11 cellular contexts compared by ENCODE assay signal in the genomic region with DNA sequence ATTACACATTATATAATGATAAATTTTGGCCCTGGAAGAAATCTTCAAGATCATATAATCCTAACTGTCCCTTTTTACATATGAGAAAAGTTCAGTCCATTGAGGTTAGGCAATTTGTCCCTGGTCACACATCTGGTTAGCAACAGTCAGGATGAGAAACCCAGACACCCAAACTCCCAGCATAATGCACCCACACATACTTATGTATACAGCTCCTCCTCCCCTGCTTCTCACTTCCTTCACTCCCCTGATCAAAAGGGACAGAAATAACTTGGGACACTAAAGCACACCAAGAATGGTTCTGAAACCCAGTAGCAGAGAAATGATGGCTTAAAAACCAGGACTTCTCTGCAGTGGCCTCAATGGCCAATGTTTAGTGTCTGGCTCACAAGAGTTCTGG. TPM values are rescaled to one million over a fixed set of nuclear protein-coding genes. Genes with fewer than 3 reads are reported as not detected.
A peak's percentile ranks its signal among the peaks of the same experiment; 100 is the strongest.
DNase-seq lines count a peak whose midpoint lies in the region; ATAC-seq and TF ChIP-seq lines count a peak whose summit lies in the region.
"Had no signal": no experiment of that assay in that cellular context is flagged by ENCODE, and none has a peak within 500 bp of the region (broad histone marks: within the 10 kb centered on the region; RNA-seq: fewer than 3 reads in every experiment).

No MANE protein-coding gene starts in this region.

- ATAC-seq in HG02763 (IDR thresholded peaks at IDR 0.05; ENCODE audit: unreplicated experiment) (no peak), HG03175 (IDR thresholded peaks at IDR 0.05; ENCODE audit: unreplicated experiment) (no peak)

- peaks cover 3% of the 10 kb centered on the region for H3K4me1 Mint-ChIP-seq in progenitor cell of endocrine pancreas (ENCODE audit: low read depth)

- peaks cover 0 to 9% (median 0%) of the 10 kb centered on the region in 3 donors for H3K36me3 ChIP-seq in Peyer's patch

- no peaks in the 10 kb centered on the region for H3K9me3 Mint-ChIP-seq in progenitor cell of endocrine pancreas (ENCODE audit: low read depth)
- H3K9me3 Mint-ChIP-seq: IgD-negative memory B cell had no signal

- DNase-seq in GM03348 (ENCODE audit: low spot score) (peak; percentile 35), Peyer's patch (no peak), fibroblast of mammary gland (ENCODE audit: low read depth) (peak; percentile 38), progenitor cell of endocrine pancreas (ENCODE audit: low spot score, unreplicated experiment) (no peak), RPMI8226 (no peak), HPDE6-E6E7 (ENCODE audit: extremely low spot score) (no peak)
- DNase-seq: activated CD4-positive, alpha-beta T cell treated with anti-CD3 and anti-CD28 coated beads for 4 hours had no signal

- H3K27me3 Mint-ChIP-seq in progenitor cell of endocrine pancreas = no peaks in the 10 kb centered on the region
- H3K27me3 Mint-ChIP-seq: IgD-negative memory B cell had no signal

- no peak for TF ChIP-seq CTCF in Peyer's patch (IDR thresholded peaks at IDR 0.05)
- TF ChIP-seq CTCF in fibroblast of mammary gland (conservative IDR thresholded peaks at IDR 0.05; ENCODE audit: control insufficient read depth, insufficient read depth, low read depth, low read length) = no peak
- TF ChIP-seq CTCF in progenitor cell of endocrine pancreas (IDR thresholded peaks at IDR 0.05; ENCODE audit: unreplicated experiment) = no peak

- H3K4me1 ChIP-seq in Peyer's patch = peaks cover 0 to 37% (median 5%) of the 10 kb centered on the region in 4 donors

- H3K27ac ChIP-seq in Peyer's patch = peak overlapping the region; percentile 31 to 82 (median 54)

- no peaks in the 10 kb centered on the region for H3K27me3 ChIP-seq in Peyer's patch

- H3K27ac Mint-ChIP-seq in progenitor cell of endocrine pancreas = peak overlapping the region; percentile 46

- H3K4me3 ChIP-seq in Peyer's patch = no peak overlapping the region
- H3K4me3 ChIP-seq in fibroblast of mammary gland (ENCODE audit: control insufficient read depth, low read depth, low read length) = peak overlapping the region; percentile 15

- no peaks in the 10 kb centered on the region for H3K9me3 ChIP-seq in Peyer's patch

- H3K36me3 Mint-ChIP-seq in progenitor cell of endocrine pancreas (ENCODE audit: insufficient read depth) = peaks cover 6% of the 10 kb centered on the region
- H3K36me3 Mint-ChIP-seq: IgD-negative memory B cell had no signal

- no peak for TF ChIP-seq POLR2A in Peyer's patch (IDR thresholded peaks at IDR 0.05)

- no peak overlapping the region for H3K4me3 Mint-ChIP-seq in progenitor cell of endocrine pancreas (ENCODE audit: low read depth)

RNA-seq across cellular contexts. Expression of a gene that starts 11.1 kb away (rescaled TPM):
- 100 to 1,000 TPM; 297 to 512 (median 388) TPM for total RNA-seq in Peyer's patch
- total RNA-seq in progenitor cell of endocrine pancreas = 238 and 255 TPM in 2 replicates

RNA-seq across cellular contexts. Expression of a gene that starts 11.4 kb away (rescaled TPM):
- total RNA-seq in Peyer's patch (1 to 10 TPM; 2.8 to 7.4 (median 6.0) TPM), progenitor cell of endocrine pancreas (12.4 and 14.9 TPM in 2 replicates)

RNA-seq across cellular contexts. Expression of a gene that starts 33.9 kb away (rescaled TPM):
- 100 to 1,000 TPM in 1 of 4 donors, 10 to 100 TPM in 3; 86.6 to 132 (median 88.1) TPM for total RNA-seq in Peyer's patch
- 84.9 and 85.4 TPM in 2 replicates for total RNA-seq in progenitor cell of endocrine pancreas

RNA-seq across cellular contexts. Expression of a gene that starts 36.5 kb away (rescaled TPM):
- not detected for total RNA-seq in Peyer's patch
- total RNA-seq in progenitor cell of endocrine pancreas = not detected in 2 replicates
- total RNA-seq: kidney epithelial cell had no signal

RNA-seq across cellular contexts. Expression of a gene that starts 43.3 kb away (rescaled TPM):
- total RNA-seq in Peyer's patch (10 to 100 TPM; 24.5 to 56.1 (median 43.0) TPM), progenitor cell of endocrine pancreas (56.1 and 61.3 TPM in 2 replicates)

Comparison
In these comparisons a context has a peak if more than half of its experiments do, and no peak if none do; other contexts are left out.
1. DNase-seq: peak in GM03348 (single experiment) and fibroblast of mammary gland (single experiment); none in Peyer's patch (0 of 3), progenitor cell of endocrine pancreas (single experiment), RPMI8226 (single experiment) and HPDE6-E6E7 (single experiment).